ENCODE assay signal across 2 cellular contexts in genomic region chr2:8594731-8595427, GRCh38.
TF ChIP-seq lines count a peak whose summit lies in the region.

No MANE protein-coding gene starts in this region.

TF ChIP-seq in GM23338, 12 proteins besides CTCF, POLR2A, EP300 and RAD21:
- TF ChIP-seq EZH2phosphoT487 (IDR thresholded peaks at IDR 0.05; ENCODE audit: unreplicated experiment): no peak
- TF ChIP-seq JUNB (IDR thresholded peaks at IDR 0.05; ENCODE audit: unreplicated experiment): no peak
- TF ChIP-seq ZNF462 (CRISPR knock-in tag; IDR thresholded peaks at IDR 0.05): no peak
- TF ChIP-seq STAT1 (IDR thresholded peaks at IDR 0.05; ENCODE audit: unreplicated experiment): no peak
- no peak for TF ChIP-seq NANOG (IDR thresholded peaks at IDR 0.05; ENCODE audit: borderline replicate concordance)
- no peak for TF ChIP-seq POLR2AphosphoS5 (IDR thresholded peaks at IDR 0.05; ENCODE audit: low read depth)
- no peak for TF ChIP-seq CREB1 (CRISPR knock-in tag; IDR thresholded peaks at IDR 0.05; ENCODE audit: low read depth)
- no peak for TF ChIP-seq ZNF331 (CRISPR knock-in tag; IDR thresholded peaks at IDR 0.05; ENCODE audit: low read depth)
- TF ChIP-seq ZNF114 (CRISPR knock-in tag; IDR thresholded peaks at IDR 0.05): no peak
- no peak for TF ChIP-seq ETS1 (IDR thresholded peaks at IDR 0.05)
- no peak for TF ChIP-seq REST (IDR thresholded peaks at IDR 0.05; ENCODE audit: unreplicated experiment)
- TF ChIP-seq EZH2 (IDR thresholded peaks at IDR 0.05; ENCODE audit: low read depth, unreplicated experiment): no peak

TF ChIP-seq in H1, 55 proteins besides CTCF, POLR2A, EP300 and RAD21:
- TF ChIP-seq KDM5A (IDR thresholded peaks at IDR 0.05; ENCODE audit: low read length) (no peak), E2F6 (IDR thresholded peaks at IDR 0.05) (no peak), MAFK (IDR thresholded peaks at IDR 0.05; ENCODE audit: low read depth, low read length) (no peak), SRF (IDR thresholded peaks at IDR 0.05; ENCODE audit: low read depth, low read length) (no peak), EZH2 (IDR thresholded peaks at IDR 0.05; ENCODE audit: low read depth, low read length, severe bottlenecking) (no peak), CTBP2 (IDR thresholded peaks at IDR 0.05; ENCODE audit: borderline replicate concordance, insufficient read depth, insufficient read length, low read length) (no peak), TAF7 (optimal IDR thresholded peaks at IDR 0.05; ENCODE audit: borderline replicate concordance, low read depth, low read length) (no peak), HDAC2 (IDR thresholded peaks at IDR 0.05; ENCODE audit: borderline replicate concordance in 1 of 2, low read depth in 2 of 2, low read length in 2 of 2) (no peak), TEAD4 (IDR thresholded peaks at IDR 0.05; ENCODE audit: low read depth, low read length) (no peak), HDAC6 (IDR thresholded peaks at IDR 0.05; ENCODE audit: low read depth, low read length) (no peak), JUND (IDR thresholded peaks at IDR 0.05; ENCODE audit: low read length) (no peak), CHD2 (IDR thresholded peaks at IDR 0.05; ENCODE audit: low read length) (no peak), TCF12 (IDR thresholded peaks at IDR 0.05; ENCODE audit: low read depth, low read length) (no peak), KDM1A (IDR thresholded peaks at IDR 0.05; ENCODE audit: borderline replicate concordance, low read length) (no peak)
TF ChIP-seq in H1: peak in this region for 0.
